8 cellular contexts compared by ENCODE assay signal in the genomic region with DNA sequence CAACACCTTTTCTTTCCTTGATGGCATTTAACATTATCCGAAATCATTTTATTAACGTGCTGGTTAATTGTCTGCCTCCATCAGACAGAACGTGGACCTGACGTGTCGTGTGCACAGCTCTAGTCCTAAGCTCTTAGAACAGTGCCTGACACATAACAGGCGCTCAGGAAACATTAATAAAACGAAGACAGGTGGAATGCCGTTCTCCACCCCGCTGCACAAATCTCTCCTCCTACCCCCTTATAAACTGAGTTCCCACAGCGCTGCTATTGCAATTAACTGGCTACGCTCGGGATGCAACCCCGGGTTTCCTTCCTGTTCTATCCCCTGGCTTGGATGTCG. TPM values are rescaled to one million over a fixed set of nuclear protein-coding genes. Genes with fewer than 3 reads are reported as not detected.
DNase-seq lines count a peak whose midpoint lies in the region; ATAC-seq and TF ChIP-seq lines count a peak whose summit lies in the region.

No MANE protein-coding gene starts in this region.

- H3K4me2 ChIP-seq in Loucy (ENCODE audit: low read depth, low read length, poor library complexity, severe bottlenecking), result peak overlapping the region; percentile 98

- no peaks in the 10 kb centered on the region; the same call in 1 of the 2 replicates for H3K4me1 ChIP-seq in ES-I3 (ENCODE audit: insufficient read depth, low read length)
- H3K4me1 ChIP-seq in Loucy (ENCODE audit: insufficient read depth, low read length, poor library complexity, severe bottlenecking), result peaks cover 46% of the 10 kb centered on the region
- peaks cover 0 to 38% (median 24%) of the 10 kb centered on the region in 9 donors for H3K4me1 ChIP-seq in heart right ventricle

- peak overlapping the region; percentile 92 for H3K9ac ChIP-seq in ES-I3 (ENCODE audit: low read depth, low read length)
- peak overlapping the region; percentile 91 for H3K9ac ChIP-seq in Loucy (ENCODE audit: low read depth, low read length, poor library complexity, severe bottlenecking)

- H3K4me3 ChIP-seq in Loucy (ENCODE audit: low read length, poor library complexity, severe bottlenecking) (peak overlapping the region; percentile 93), heart right ventricle (peak overlapping the region; percentile 59 to 96 (median 86)), retinal pigment epithelial cell (ENCODE audit: low read length) (peak overlapping the region; percentile 97)

- TF ChIP-seq CTCF in Loucy (conservative IDR thresholded peaks at IDR 0.05; ENCODE audit: low read length), result no peak
- TF ChIP-seq CTCF in heart right ventricle (IDR thresholded peaks at IDR 0.05), result no peak
- TF ChIP-seq CTCF in retinal pigment epithelial cell (conservative IDR thresholded peaks at IDR 0.05; ENCODE audit: low read depth, low read length), result no peak

- CTCF ChIA-PET in activated CD4-positive, alpha-beta memory T cell treated with anti-CD3 and anti-CD28 coated beads for 36 hours (lab: Charles Lee), result interaction anchor here (1.6 kb wide), 1 partner anchor 284 kb away, joined by 3 read pairs; no protein-coding TSS in a partner anchor

- H3K4me1 Mint-ChIP-seq in activated CD4-positive, alpha-beta memory T cell treated with anti-CD3 and anti-CD28 coated beads for 36 hours (ENCODE audit: low read depth), result peaks cover 41% of the 10 kb centered on the region

- peak overlapping the region; percentile 98 for H3K27ac Mint-ChIP-seq in activated CD4-positive, alpha-beta memory T cell treated with anti-CD3 and anti-CD28 coated beads for 36 hours

- H3K9me2 ChIP-seq in Loucy (replicated peaks; ENCODE audit: low read depth, low read length), result no peaks in the 10 kb centered on the region

- H3K36me3 ChIP-seq in ES-I3 (ENCODE audit: insufficient read depth, low read length) (no peaks in the 10 kb centered on the region), Loucy (ENCODE audit: insufficient read depth, low read length) (no peaks in the 10 kb centered on the region), heart right ventricle (no peaks in the 10 kb centered on the region)

- 0 to 1% methylated on average over 14 of the region's 14 CpGs for WGBS in heart right ventricle, 2 donors

- H3K27ac ChIP-seq in heart right ventricle, result peak overlapping the region in 8 of 10 donors; percentile 80 to 95 (median 87)

- H3K27me3 ChIP-seq in Loucy (ENCODE audit: insufficient read depth, low read length, poor library complexity, severe bottlenecking) (no peaks in the 10 kb centered on the region), heart right ventricle (no peaks in the 10 kb centered on the region)

- H3K36me3 Mint-ChIP-seq in activated CD4-positive, alpha-beta memory T cell treated with anti-CD3 and anti-CD28 coated beads for 36 hours, result peaks cover 11% of the 10 kb centered on the region

- H4K20me1 ChIP-seq in Loucy (ENCODE audit: insufficient read depth, low read length, poor library complexity, severe bottlenecking), result peaks cover 8% of the 10 kb centered on the region

- POLR2A ChIA-PET in activated CD4-positive, alpha-beta memory T cell treated with anti-CD3 and anti-CD28 coated beads for 36 hours (lab: Charles Lee), result no interaction called here

- H3K4me3 Mint-ChIP-seq in activated CD4-positive, alpha-beta memory T cell treated with anti-CD3 and anti-CD28 coated beads for 36 hours, result peak overlapping the region; percentile 91

- intact Hi-C loops in activated CD4-positive, alpha-beta memory T cell treated with anti-CD3 and anti-CD28 coated beads for 36 hours (cut with micrococcal nuclease), result loop anchor here (2.0 to 5.0 kb wide), 2 partner anchors 337 to 1182 kb away; a partner anchor contains a TSS
- intact Hi-C loops in heart right ventricle (cut with DNase I), result loop anchor here in 1 of 10 donors (5.0 kb wide), 1 partner anchor 52 kb away; no protein-coding TSS in a partner anchor

- H3K27me3 Mint-ChIP-seq in activated CD4-positive, alpha-beta memory T cell treated with anti-CD3 and anti-CD28 coated beads for 36 hours, result no peaks in the 10 kb centered on the region

- H3K9me3 ChIP-seq in ES-I3 (ENCODE audit: control insufficient read depth, insufficient read depth, low read length) (no peaks in the 10 kb centered on the region), Loucy (ENCODE audit: insufficient read depth, low read depth, low read length) (no peaks in the 10 kb centered on the region), heart right ventricle (no peaks in the 10 kb centered on the region)

- ATAC-seq in GM21723 (IDR thresholded peaks at IDR 0.05; ENCODE audit: unreplicated experiment), result peak; percentile 20
- peak in 4 of 8 donors; percentile 13 to 36 (median 19) for ATAC-seq in heart right ventricle

- H3K79me2 ChIP-seq in Loucy (ENCODE audit: insufficient read depth, low read length), result peaks cover 56% of the 10 kb centered on the region

- H2AFZ ChIP-seq in Loucy (ENCODE audit: low read length), result peak overlapping the region; percentile 96

- DNase-seq in activated CD4-positive, alpha-beta memory T cell treated with anti-CD3 and anti-CD28 coated beads for 36 hours, result no peak
- DNase-seq in heart right ventricle (no peak), retinal pigment epithelial cell (ENCODE audit: low read depth) (peak; percentile 15), GM19238 (ENCODE audit: insufficient read length, low spot score) (no peak), superior temporal gyrus (ENCODE audit: extremely low spot score) (no peak)

- no peaks in the 10 kb centered on the region for H3K9me3 Mint-ChIP-seq in activated CD4-positive, alpha-beta memory T cell treated with anti-CD3 and anti-CD28 coated beads for 36 hours

- 0 out of 2 replicates have a peak, but pooled peaks cover 4% of the 10 kb centered on the region for H3F3A ChIP-seq in Loucy (ENCODE audit: low read depth)

RNA-seq across cellular contexts. Expression of a gene that starts 0.5 kb away (rescaled TPM):
- total RNA-seq in activated CD4-positive, alpha-beta memory T cell treated with anti-CD3 and anti-CD28 coated beads for 36 hours, result 10 to 100 TPM; 40.3 to 41.4 TPM
- total RNA-seq in heart right ventricle, result 10 to 100 TPM; 16.1 to 26.6 (median 20.5) TPM
- 10 to 100 TPM; 12.1 to 22.8 TPM for polyA plus RNA-seq in heart right ventricle

RNA-seq across cellular contexts. Expression of a gene that starts 16.1 kb away (rescaled TPM):
- total RNA-seq in activated CD4-positive, alpha-beta memory T cell treated with anti-CD3 and anti-CD28 coated beads for 36 hours, result not detected
- under 1 TPM in 7 of 10 donors, not detected in 3; 0.46 to 0.93 (median 0.61) TPM for total RNA-seq in heart right ventricle
- under 1 TPM; 0.07 to 0.51 TPM for polyA plus RNA-seq in heart right ventricle
